Comparison of ENCODE assay signal across 1 cellular context in the genomic region with DNA sequence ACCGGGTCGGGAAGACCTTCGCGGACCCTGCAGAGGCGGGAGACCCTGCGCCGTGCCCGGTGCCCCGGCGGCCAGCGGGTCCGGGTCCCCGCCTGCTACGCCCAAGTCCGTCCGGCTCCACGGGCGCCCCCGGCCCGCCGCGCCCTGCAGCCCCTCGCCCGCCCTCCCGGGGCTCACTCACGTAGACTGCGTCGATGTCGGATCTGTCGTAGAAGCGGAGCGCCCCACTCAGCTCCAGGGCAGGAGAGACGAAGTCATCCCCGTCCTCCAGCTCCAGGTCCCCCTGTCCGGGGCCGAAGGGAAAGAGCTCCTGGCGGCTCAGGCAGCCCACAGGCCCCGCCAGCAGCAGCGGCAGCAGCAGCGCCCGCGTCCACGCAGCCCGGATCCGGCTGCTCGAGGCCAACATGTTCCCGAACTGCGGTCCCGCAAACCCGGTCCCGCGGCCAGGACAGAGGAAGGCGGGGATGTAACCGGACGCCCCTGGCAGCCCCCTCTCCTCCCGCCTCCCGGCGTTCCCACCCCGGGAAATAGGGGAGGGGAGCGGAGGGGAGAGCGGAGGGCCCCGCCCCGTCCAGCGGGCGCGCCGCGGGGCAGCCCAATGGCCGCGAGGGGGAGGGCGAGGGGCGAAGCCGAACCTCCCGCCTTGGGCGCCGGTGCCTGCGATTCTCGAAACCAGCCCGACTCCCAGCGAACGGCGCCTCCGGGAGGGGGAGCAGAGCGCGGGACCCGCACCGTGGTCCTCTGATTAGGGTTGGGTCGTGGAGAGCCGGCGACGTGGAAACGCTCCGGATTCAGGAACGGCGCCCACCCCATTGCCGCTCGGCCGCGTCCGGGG.
A peak's percentile ranks its signal among the peaks of the same experiment; 100 is the strongest.
TF ChIP-seq lines count a peak whose summit lies in the region.

A gene with protein sequence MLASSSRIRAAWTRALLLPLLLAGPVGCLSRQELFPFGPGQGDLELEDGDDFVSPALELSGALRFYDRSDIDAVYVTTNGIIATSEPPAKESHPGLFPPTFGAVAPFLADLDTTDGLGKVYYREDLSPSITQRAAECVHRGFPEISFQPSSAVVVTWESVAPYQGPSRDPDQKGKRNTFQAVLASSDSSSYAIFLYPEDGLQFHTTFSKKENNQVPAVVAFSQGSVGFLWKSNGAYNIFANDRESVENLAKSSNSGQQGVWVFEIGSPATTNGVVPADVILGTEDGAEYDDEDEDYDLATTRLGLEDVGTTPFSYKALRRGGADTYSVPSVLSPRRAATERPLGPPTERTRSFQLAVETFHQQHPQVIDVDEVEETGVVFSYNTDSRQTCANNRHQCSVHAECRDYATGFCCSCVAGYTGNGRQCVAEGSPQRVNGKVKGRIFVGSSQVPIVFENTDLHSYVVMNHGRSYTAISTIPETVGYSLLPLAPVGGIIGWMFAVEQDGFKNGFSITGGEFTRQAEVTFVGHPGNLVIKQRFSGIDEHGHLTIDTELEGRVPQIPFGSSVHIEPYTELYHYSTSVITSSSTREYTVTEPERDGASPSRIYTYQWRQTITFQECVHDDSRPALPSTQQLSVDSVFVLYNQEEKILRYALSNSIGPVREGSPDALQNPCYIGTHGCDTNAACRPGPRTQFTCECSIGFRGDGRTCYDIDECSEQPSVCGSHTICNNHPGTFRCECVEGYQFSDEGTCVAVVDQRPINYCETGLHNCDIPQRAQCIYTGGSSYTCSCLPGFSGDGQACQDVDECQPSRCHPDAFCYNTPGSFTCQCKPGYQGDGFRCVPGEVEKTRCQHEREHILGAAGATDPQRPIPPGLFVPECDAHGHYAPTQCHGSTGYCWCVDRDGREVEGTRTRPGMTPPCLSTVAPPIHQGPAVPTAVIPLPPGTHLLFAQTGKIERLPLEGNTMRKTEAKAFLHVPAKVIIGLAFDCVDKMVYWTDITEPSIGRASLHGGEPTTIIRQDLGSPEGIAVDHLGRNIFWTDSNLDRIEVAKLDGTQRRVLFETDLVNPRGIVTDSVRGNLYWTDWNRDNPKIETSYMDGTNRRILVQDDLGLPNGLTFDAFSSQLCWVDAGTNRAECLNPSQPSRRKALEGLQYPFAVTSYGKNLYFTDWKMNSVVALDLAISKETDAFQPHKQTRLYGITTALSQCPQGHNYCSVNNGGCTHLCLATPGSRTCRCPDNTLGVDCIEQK (minus strand): TSS at position 417 of the 835 bp plus-strand sequence. CDS start 11 bp downstream, at position 406.

TF ChIP-seq in WTC11, 78 proteins besides CTCF, POLR2A, EP300 and RAD21 (continued from another document and continues in another):
- TF ChIP-seq ESRRA (CRISPR knock-in tag; IDR thresholded peaks at IDR 0.05; ENCODE audit: borderline replicate concordance) (no peak; the same call in 1 of the 2 replicates), RORB (CRISPR knock-in tag; IDR thresholded peaks at IDR 0.05) (no peak), SMAD4 (CRISPR knock-in tag; IDR thresholded peaks at IDR 0.05) (no peak), NFE2L1 (CRISPR knock-in tag; IDR thresholded peaks at IDR 0.05) (no peak), NFATC4 (CRISPR knock-in tag; IDR thresholded peaks at IDR 0.05) (no peak), ZNF232 (CRISPR knock-in tag; IDR thresholded peaks at IDR 0.05) (no peak), ZBTB21 (CRISPR knock-in tag; IDR thresholded peaks at IDR 0.05; ENCODE audit: borderline replicate concordance) (peak; percentile 77; the same call in 1 of the 2 replicates), OVOL2 (CRISPR knock-in tag; IDR thresholded peaks at IDR 0.05; ENCODE audit: borderline replicate concordance) (no peak), GTF2I (CRISPR knock-in tag; conservative IDR thresholded peaks at IDR 0.05) (no peak), TEAD4 (CRISPR knock-in tag; IDR thresholded peaks at IDR 0.05) (no peak), JUN (CRISPR knock-in tag; IDR thresholded peaks at IDR 0.05) (no peak), ETV6 (CRISPR knock-in tag; IDR thresholded peaks at IDR 0.05) (0 out of 2 replicates have a peak, but pooled peaks have one; percentile 54), NR1H2 (CRISPR knock-in tag; IDR thresholded peaks at IDR 0.05) (no peak), TEAD1 (CRISPR knock-in tag; IDR thresholded peaks at IDR 0.05) (peak; percentile 45; the same call in 1 of the 2 replicates), ZNF423 (CRISPR knock-in tag; IDR thresholded peaks at IDR 0.05) (no peak), MYBL2 (CRISPR knock-in tag; IDR thresholded peaks at IDR 0.05) (peak; percentile 73), CBFB (CRISPR knock-in tag; IDR thresholded peaks at IDR 0.05; ENCODE audit: low read depth) (no peak), ZNF121 (CRISPR knock-in tag; IDR thresholded peaks at IDR 0.05) (peak; percentile 73), IRF2 (CRISPR knock-in tag; IDR thresholded peaks at IDR 0.05; ENCODE audit: borderline replicate concordance, low read depth) (no peak), FOXJ3 (CRISPR knock-in tag; IDR thresholded peaks at IDR 0.05; ENCODE audit: borderline replicate concordance) (no peak), ZNF396 (CRISPR knock-in tag; IDR thresholded peaks at IDR 0.05; ENCODE audit: borderline replicate concordance) (no peak), KAT7 (CRISPR knock-in tag; IDR thresholded peaks at IDR 0.05; ENCODE audit: borderline replicate concordance) (no peak)
- TF ChIP-seq, protein P1, sequence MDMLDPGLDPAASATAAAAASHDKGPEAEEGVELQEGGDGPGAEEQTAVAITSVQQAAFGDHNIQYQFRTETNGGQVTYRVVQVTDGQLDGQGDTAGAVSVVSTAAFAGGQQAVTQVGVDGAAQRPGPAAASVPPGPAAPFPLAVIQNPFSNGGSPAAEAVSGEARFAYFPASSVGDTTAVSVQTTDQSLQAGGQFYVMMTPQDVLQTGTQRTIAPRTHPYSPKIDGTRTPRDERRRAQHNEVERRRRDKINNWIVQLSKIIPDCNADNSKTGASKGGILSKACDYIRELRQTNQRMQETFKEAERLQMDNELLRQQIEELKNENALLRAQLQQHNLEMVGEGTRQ (CRISPR knock-in tag; IDR thresholded peaks at IDR 0.05) = no peak
- TF ChIP-seq, protein P2, sequence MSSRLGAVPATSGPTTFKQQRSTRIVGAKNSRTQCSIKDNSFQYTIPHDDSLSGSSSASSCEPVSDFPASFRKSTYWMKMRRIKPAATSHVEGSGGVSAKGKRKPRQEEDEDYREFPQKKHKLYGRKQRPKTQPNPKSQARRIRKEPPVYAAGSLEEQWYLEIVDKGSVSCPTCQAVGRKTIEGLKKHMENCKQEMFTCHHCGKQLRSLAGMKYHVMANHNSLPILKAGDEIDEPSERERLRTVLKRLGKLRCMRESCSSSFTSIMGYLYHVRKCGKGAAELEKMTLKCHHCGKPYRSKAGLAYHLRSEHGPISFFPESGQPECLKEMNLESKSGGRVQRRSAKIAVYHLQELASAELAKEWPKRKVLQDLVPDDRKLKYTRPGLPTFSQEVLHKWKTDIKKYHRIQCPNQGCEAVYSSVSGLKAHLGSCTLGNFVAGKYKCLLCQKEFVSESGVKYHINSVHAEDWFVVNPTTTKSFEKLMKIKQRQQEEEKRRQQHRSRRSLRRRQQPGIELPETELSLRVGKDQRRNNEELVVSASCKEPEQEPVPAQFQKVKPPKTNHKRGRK (CRISPR knock-in tag; IDR thresholded peaks at IDR 0.05; ENCODE audit: borderline replicate concordance) = no peak
- TF ChIP-seq, protein P3, sequence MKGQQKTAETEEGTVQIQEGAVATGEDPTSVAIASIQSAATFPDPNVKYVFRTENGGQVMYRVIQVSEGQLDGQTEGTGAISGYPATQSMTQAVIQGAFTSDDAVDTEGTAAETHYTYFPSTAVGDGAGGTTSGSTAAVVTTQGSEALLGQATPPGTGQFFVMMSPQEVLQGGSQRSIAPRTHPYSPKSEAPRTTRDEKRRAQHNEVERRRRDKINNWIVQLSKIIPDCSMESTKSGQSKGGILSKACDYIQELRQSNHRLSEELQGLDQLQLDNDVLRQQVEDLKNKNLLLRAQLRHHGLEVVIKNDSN (CRISPR knock-in tag; IDR thresholded peaks at IDR 0.05) = no peak
- TF ChIP-seq, protein P4, sequence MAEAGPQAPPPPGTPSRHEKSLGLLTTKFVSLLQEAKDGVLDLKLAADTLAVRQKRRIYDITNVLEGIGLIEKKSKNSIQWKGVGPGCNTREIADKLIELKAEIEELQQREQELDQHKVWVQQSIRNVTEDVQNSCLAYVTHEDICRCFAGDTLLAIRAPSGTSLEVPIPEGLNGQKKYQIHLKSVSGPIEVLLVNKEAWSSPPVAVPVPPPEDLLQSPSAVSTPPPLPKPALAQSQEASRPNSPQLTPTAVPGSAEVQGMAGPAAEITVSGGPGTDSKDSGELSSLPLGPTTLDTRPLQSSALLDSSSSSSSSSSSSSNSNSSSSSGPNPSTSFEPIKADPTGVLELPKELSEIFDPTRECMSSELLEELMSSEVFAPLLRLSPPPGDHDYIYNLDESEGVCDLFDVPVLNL (CRISPR knock-in tag; IDR thresholded peaks at IDR 0.05; ENCODE audit: borderline replicate concordance, low read depth) = 0 out of 2 replicates have a peak, but pooled peaks have one; percentile 47
- TF ChIP-seq, protein P5, sequence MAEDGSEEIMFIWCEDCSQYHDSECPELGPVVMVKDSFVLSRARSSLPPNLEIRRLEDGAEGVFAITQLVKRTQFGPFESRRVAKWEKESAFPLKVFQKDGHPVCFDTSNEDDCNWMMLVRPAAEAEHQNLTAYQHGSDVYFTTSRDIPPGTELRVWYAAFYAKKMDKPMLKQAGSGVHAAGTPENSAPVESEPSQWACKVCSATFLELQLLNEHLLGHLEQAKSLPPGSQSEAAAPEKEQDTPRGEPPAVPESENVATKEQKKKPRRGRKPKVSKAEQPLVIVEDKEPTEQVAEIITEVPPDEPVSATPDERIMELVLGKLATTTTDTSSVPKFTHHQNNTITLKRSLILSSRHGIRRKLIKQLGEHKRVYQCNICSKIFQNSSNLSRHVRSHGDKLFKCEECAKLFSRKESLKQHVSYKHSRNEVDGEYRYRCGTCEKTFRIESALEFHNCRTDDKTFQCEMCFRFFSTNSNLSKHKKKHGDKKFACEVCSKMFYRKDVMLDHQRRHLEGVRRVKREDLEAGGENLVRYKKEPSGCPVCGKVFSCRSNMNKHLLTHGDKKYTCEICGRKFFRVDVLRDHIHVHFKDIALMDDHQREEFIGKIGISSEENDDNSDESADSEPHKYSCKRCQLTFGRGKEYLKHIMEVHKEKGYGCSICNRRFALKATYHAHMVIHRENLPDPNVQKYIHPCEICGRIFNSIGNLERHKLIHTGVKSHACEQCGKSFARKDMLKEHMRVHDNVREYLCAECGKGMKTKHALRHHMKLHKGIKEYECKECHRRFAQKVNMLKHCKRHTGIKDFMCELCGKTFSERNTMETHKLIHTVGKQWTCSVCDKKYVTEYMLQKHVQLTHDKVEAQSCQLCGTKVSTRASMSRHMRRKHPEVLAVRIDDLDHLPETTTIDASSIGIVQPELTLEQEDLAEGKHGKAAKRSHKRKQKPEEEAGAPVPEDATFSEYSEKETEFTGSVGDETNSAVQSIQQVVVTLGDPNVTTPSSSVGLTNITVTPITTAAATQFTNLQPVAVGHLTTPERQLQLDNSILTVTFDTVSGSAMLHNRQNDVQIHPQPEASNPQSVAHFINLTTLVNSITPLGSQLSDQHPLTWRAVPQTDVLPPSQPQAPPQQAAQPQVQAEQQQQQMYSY (CRISPR knock-in tag; IDR thresholded peaks at IDR 0.05) = no peak
- TF ChIP-seq, protein P6, sequence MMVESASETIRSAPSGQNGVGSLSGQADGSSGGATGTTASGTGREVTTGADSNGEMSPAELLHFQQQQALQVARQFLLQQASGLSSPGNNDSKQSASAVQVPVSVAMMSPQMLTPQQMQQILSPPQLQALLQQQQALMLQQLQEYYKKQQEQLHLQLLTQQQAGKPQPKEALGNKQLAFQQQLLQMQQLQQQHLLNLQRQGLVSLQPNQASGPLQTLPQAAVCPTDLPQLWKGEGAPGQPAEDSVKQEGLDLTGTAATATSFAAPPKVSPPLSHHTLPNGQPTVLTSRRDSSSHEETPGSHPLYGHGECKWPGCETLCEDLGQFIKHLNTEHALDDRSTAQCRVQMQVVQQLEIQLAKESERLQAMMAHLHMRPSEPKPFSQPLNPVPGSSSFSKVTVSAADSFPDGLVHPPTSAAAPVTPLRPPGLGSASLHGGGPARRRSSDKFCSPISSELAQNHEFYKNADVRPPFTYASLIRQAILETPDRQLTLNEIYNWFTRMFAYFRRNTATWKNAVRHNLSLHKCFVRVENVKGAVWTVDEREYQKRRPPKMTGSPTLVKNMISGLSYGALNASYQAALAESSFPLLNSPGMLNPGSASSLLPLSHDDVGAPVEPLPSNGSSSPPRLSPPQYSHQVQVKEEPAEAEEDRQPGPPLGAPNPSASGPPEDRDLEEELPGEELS (CRISPR knock-in tag; IDR thresholded peaks at IDR 0.05) = peak; percentile 65; the same call in 1 of the 2 replicates
- TF ChIP-seq, protein P7, sequence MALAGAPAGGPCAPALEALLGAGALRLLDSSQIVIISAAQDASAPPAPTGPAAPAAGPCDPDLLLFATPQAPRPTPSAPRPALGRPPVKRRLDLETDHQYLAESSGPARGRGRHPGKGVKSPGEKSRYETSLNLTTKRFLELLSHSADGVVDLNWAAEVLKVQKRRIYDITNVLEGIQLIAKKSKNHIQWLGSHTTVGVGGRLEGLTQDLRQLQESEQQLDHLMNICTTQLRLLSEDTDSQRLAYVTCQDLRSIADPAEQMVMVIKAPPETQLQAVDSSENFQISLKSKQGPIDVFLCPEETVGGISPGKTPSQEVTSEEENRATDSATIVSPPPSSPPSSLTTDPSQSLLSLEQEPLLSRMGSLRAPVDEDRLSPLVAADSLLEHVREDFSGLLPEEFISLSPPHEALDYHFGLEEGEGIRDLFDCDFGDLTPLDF (CRISPR knock-in tag; IDR thresholded peaks at IDR 0.05) = no peak
- TF ChIP-seq, protein P8, sequence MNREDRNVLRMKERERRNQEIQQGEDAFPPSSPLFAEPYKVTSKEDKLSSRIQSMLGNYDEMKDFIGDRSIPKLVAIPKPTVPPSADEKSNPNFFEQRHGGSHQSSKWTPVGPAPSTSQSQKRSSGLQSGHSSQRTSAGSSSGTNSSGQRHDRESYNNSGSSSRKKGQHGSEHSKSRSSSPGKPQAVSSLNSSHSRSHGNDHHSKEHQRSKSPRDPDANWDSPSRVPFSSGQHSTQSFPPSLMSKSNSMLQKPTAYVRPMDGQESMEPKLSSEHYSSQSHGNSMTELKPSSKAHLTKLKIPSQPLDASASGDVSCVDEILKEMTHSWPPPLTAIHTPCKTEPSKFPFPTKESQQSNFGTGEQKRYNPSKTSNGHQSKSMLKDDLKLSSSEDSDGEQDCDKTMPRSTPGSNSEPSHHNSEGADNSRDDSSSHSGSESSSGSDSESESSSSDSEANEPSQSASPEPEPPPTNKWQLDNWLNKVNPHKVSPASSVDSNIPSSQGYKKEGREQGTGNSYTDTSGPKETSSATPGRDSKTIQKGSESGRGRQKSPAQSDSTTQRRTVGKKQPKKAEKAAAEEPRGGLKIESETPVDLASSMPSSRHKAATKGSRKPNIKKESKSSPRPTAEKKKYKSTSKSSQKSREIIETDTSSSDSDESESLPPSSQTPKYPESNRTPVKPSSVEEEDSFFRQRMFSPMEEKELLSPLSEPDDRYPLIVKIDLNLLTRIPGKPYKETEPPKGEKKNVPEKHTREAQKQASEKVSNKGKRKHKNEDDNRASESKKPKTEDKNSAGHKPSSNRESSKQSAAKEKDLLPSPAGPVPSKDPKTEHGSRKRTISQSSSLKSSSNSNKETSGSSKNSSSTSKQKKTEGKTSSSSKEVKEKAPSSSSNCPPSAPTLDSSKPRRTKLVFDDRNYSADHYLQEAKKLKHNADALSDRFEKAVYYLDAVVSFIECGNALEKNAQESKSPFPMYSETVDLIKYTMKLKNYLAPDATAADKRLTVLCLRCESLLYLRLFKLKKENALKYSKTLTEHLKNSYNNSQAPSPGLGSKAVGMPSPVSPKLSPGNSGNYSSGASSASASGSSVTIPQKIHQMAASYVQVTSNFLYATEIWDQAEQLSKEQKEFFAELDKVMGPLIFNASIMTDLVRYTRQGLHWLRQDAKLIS (CRISPR knock-in tag; IDR thresholded peaks at IDR 0.05; ENCODE audit: borderline replicate concordance) = 0 out of 2 replicates have a peak, but pooled peaks have one; percentile 58
